Comparison of ENCODE assay signal across 8 cellular contexts in the genomic region with DNA sequence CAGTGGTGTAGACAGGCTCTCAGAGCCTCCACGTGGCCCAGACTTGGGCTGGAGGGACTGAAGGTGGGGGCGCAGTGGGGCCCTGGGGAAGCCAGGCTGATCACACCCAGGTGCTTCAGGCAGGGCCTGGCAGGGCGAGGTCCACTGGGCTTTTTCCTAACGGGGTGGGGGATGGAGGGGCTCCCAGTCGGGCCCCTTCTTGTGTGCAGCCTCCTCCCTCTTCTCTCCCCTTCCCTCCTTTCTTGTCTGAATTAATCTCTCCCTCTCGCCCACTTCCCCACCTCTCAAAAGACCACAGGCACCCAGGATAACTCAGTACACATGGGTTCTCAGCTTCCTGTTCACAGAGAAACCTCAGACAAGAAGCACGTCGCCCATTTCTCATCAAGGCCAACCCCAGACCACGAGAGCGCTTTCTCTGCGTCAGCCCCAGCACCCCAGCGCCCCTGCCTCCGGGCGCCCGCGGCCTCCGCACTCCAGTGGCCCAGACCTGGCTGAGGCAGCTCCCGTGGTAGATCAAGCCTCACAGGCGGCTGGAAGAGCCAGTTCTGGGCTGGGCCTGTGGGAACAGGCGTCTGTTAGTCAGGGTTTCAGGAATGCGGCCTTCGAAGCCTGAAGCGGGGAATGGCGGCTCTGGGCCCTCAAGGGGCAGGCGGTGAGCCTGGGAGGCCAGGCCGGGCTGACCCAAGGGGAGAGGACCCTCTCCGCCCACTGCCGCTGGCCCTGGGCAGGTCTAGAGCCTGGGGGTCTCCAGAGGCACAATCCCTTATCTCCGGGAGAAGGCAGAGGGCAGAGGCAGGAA. TPM values are rescaled to one million over a fixed set of nuclear protein-coding genes. Genes with fewer than 3 reads are reported as not detected.
DNase-seq lines count a peak whose midpoint lies in the region; ATAC-seq, FAIRE-seq and TF ChIP-seq lines count a peak whose summit lies in the region.

No MANE protein-coding gene starts in this region.

- no peaks in the 10 kb centered on the region for H3K9me3 ChIP-seq in subcutaneous abdominal adipose tissue (ENCODE audit: control insufficient read depth in 5 of 5, low read length in 5 of 5)

- CTCF ChIA-PET in WTC11 (lab: Charles Lee), result interaction anchor here (1.0 to 2.1 kb wide), 6 partner anchors 27 to 140 kb away, joined by 3 to 11 read pairs (median 6); a partner anchor contains a TSS

- H3K27me3 Mint-ChIP-seq in WTC11 (ENCODE audit: low read depth) (no peaks in the 10 kb centered on the region), nephron (ENCODE audit: low read depth) (no peaks in the 10 kb centered on the region)

- FAIRE-seq in bronchial epithelial cell (lab: Jason Lieb, UNC), result no peak

- peaks cover 33% of the 10 kb centered on the region for H3K4me1 Mint-ChIP-seq in WTC11
- H3K4me1 Mint-ChIP-seq in nephron, result peaks cover 22% of the 10 kb centered on the region

- no peaks in the 10 kb centered on the region for H3K9me3 Mint-ChIP-seq in WTC11
- H3K9me3 Mint-ChIP-seq in nephron, result no peaks in the 10 kb centered on the region

- POLR2A ChIA-PET in WTC11 (lab: Charles Lee), result interaction anchor here (1.6 to 2.0 kb wide), 2 partner anchors 29 kb away, joined by 4 to 6 read pairs; no protein-coding TSS in a partner anchor

- no peak overlapping the region for H3K4me3 Mint-ChIP-seq in WTC11
- no peak overlapping the region for H3K4me3 Mint-ChIP-seq in nephron

- peak overlapping the region in 4 of 5 donors; percentile 56 to 80 (median 70) for H3K9ac ChIP-seq in subcutaneous abdominal adipose tissue (ENCODE audit: low read length in 5 of 5)

- H3K27ac Mint-ChIP-seq in WTC11 (peak overlapping the region; percentile 83; the same call in 1 of the 2 replicates), nephron (peak overlapping the region; percentile 81 to 95 (median 95))

- DNase-seq in SIG-M5 treated with dmso at 0.1 percent for 504 hours (lab: John Stamatoyannopoulos, UW; ENCODE audit: unreplicated experiment) (peak; percentile 66), SIG-M5 (lab: John Stamatoyannopoulos, UW) (no peak), WTC11 (ENCODE audit: low spot score) (peak; percentile 52), bronchial epithelial cell (ENCODE audit: low read depth) (peak; percentile 96), NCI-H146 treated with DMSO at 0.1 percent for 48 hours (lab: John Stamatoyannopoulos, UW; ENCODE audit: unreplicated experiment) (no peak), C1 segment of cervical spinal cord (lab: John Stamatoyannopoulos, UW) (no peak)

- H3K4me1 ChIP-seq in subcutaneous abdominal adipose tissue (ENCODE audit: control insufficient read depth in 5 of 5, insufficient read depth in 5 of 5, low read length in 5 of 5), result peaks cover 0 to 65% (median 38%) of the 10 kb centered on the region in 5 donors

- peak; percentile 16 for ATAC-seq in WTC11

- no peaks in the 10 kb centered on the region for H3K36me3 Mint-ChIP-seq in WTC11
- no peaks in the 10 kb centered on the region for H3K36me3 Mint-ChIP-seq in nephron (ENCODE audit: low read depth)

- TF ChIP-seq CTCF in WTC11 (IDR thresholded peaks at IDR 0.05) (no peak), bronchial epithelial cell (IDR thresholded peaks at IDR 0.05; ENCODE audit: insufficient read depth, low read length, severe bottlenecking) (no peak), nephron (IDR thresholded peaks at IDR 0.05; ENCODE audit: unreplicated experiment in 3 of 3) (no peak)

- H3K27me3 ChIP-seq in bronchial epithelial cell (ENCODE audit: control insufficient read depth, insufficient read depth, low read length) (no peaks in the 10 kb centered on the region), subcutaneous abdominal adipose tissue (ENCODE audit: control insufficient read depth in 5 of 5, insufficient read depth in 4 of 5, low read length in 5 of 5) (no peaks in the 10 kb centered on the region)

- H3K27ac ChIP-seq in subcutaneous abdominal adipose tissue (ENCODE audit: low read depth, low read length), result peak overlapping the region; percentile 94

- H3K36me3 ChIP-seq in bronchial epithelial cell (ENCODE audit: control insufficient read depth, insufficient read depth, low read length), result no peaks in the 10 kb centered on the region
- no peaks in the 10 kb centered on the region for H3K36me3 ChIP-seq in subcutaneous abdominal adipose tissue (ENCODE audit: control insufficient read depth in 5 of 5, insufficient read depth in 5 of 5, low read length in 5 of 5)

- peak overlapping the region; percentile 45 for H3K4me3 ChIP-seq in bronchial epithelial cell (ENCODE audit: low read depth, low read length)
- H3K4me3 ChIP-seq in subcutaneous abdominal adipose tissue (ENCODE audit: low read depth in 1 of 5, low read length in 5 of 5), result no peak overlapping the region

TF ChIP-seq in WTC11, 78 proteins besides CTCF, POLR2A, EP300 and RAD21:
- no peak for TF ChIP-seq FOXP1 (CRISPR knock-in tag; IDR thresholded peaks at IDR 0.05; ENCODE audit: borderline replicate concordance)
- TF ChIP-seq, protein P1, sequence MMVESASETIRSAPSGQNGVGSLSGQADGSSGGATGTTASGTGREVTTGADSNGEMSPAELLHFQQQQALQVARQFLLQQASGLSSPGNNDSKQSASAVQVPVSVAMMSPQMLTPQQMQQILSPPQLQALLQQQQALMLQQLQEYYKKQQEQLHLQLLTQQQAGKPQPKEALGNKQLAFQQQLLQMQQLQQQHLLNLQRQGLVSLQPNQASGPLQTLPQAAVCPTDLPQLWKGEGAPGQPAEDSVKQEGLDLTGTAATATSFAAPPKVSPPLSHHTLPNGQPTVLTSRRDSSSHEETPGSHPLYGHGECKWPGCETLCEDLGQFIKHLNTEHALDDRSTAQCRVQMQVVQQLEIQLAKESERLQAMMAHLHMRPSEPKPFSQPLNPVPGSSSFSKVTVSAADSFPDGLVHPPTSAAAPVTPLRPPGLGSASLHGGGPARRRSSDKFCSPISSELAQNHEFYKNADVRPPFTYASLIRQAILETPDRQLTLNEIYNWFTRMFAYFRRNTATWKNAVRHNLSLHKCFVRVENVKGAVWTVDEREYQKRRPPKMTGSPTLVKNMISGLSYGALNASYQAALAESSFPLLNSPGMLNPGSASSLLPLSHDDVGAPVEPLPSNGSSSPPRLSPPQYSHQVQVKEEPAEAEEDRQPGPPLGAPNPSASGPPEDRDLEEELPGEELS (CRISPR knock-in tag; IDR thresholded peaks at IDR 0.05), result no peak
- TF ChIP-seq, protein P2, sequence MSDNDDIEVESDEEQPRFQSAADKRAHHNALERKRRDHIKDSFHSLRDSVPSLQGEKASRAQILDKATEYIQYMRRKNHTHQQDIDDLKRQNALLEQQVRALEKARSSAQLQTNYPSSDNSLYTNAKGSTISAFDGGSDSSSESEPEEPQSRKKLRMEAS (CRISPR knock-in tag; IDR thresholded peaks at IDR 0.05), result peak; percentile 66; the same call in 1 of the 2 replicates
- TF ChIP-seq, protein P3, sequence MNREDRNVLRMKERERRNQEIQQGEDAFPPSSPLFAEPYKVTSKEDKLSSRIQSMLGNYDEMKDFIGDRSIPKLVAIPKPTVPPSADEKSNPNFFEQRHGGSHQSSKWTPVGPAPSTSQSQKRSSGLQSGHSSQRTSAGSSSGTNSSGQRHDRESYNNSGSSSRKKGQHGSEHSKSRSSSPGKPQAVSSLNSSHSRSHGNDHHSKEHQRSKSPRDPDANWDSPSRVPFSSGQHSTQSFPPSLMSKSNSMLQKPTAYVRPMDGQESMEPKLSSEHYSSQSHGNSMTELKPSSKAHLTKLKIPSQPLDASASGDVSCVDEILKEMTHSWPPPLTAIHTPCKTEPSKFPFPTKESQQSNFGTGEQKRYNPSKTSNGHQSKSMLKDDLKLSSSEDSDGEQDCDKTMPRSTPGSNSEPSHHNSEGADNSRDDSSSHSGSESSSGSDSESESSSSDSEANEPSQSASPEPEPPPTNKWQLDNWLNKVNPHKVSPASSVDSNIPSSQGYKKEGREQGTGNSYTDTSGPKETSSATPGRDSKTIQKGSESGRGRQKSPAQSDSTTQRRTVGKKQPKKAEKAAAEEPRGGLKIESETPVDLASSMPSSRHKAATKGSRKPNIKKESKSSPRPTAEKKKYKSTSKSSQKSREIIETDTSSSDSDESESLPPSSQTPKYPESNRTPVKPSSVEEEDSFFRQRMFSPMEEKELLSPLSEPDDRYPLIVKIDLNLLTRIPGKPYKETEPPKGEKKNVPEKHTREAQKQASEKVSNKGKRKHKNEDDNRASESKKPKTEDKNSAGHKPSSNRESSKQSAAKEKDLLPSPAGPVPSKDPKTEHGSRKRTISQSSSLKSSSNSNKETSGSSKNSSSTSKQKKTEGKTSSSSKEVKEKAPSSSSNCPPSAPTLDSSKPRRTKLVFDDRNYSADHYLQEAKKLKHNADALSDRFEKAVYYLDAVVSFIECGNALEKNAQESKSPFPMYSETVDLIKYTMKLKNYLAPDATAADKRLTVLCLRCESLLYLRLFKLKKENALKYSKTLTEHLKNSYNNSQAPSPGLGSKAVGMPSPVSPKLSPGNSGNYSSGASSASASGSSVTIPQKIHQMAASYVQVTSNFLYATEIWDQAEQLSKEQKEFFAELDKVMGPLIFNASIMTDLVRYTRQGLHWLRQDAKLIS (CRISPR knock-in tag; IDR thresholded peaks at IDR 0.05; ENCODE audit: borderline replicate concordance), result no peak
- TF ChIP-seq FOXJ3 (CRISPR knock-in tag; IDR thresholded peaks at IDR 0.05; ENCODE audit: borderline replicate concordance), result no peak

RNA-seq across cellular contexts. Expression of a gene that starts 50.6 kb away (rescaled TPM):
- total RNA-seq in WTC11 (2021), result 12.2 to 14.1 TPM (median 13.6 TPM) in 3 replicates
- 39.4 and 40.0 TPM in 2 replicates for total RNA-seq in bronchial epithelial cell

Comparison
In these comparisons a context has a peak if more than half of its experiments do, and no peak if none do; other contexts are left out.
1. DNase-seq: peak in SIG-M5 treated with dmso at 0.1 percent for 504 hours (single experiment), WTC11 (single experiment) and bronchial epithelial cell (single experiment); none in SIG-M5 (single experiment), NCI-H146 treated with DMSO at 0.1 percent for 48 hours (single experiment) and C1 segment of cervical spinal cord (0 of 14).